ENCODE assay signal across 26 cellular contexts in the genomic region with DNA sequence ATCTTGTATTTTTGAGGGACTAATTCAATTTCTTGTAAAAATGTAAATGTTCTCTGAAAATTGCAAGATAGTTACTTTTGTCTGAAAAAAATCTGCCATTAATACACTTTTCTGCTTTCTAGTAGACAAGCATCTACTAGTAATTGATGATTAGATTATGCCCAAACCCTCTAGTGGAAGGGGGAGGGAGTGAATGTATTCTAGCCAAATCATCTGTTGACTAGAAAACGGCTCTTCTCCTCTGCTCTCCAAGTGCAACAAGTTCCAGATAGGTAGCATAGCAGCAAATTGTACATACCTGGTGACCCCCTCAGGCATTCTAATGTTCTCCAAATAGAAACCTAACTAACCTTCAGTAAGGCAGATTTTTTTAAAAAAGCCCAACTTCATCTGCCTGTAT. TPM values are rescaled to one million over a fixed set of nuclear protein-coding genes. Genes with fewer than 3 reads are reported as not detected.
DNase-seq lines count a peak whose midpoint lies in the region; FAIRE-seq and TF ChIP-seq lines count a peak whose summit lies in the region.
"Had no signal": no experiment of that assay in that cellular context is flagged by ENCODE, and none has a peak within 500 bp of the region (broad histone marks: within the 10 kb centered on the region; RNA-seq: fewer than 3 reads in every experiment).

No MANE protein-coding gene starts in this region.

- no peak for FAIRE-seq in HTR-8/SVneo (lab: Jason Lieb, UNC)
- FAIRE-seq: endothelial cell of umbilical vein, kidney, pancreas had no signal

- TF ChIP-seq CTCF in GM06990 (IDR thresholded peaks at IDR 0.05; ENCODE audit: insufficient read depth, low read length, poor library complexity, severe bottlenecking), result peak; percentile 9
- 0 out of 2 replicates have a peak, but pooled peaks have one; percentile 18 for TF ChIP-seq CTCF in PC-9 (conservative IDR thresholded peaks at IDR 0.05)
- TF ChIP-seq CTCF in glutamatergic neuron (IDR thresholded peaks at IDR 0.05; ENCODE audit: partially characterized antibody, unreplicated experiment), result peak; percentile 40
- TF ChIP-seq CTCF in vagina (IDR thresholded peaks at IDR 0.05), result no peak

- POLR2A ChIA-PET in PC-9 (lab: Charles Lee; ENCODE audit: unreplicated experiment), result no interaction called here

- DNase-seq in GM06990 (ENCODE audit: extremely low read depth, insufficient read length), result no peak
- peak; percentile 0 for DNase-seq in H7
- DNase-seq in PC-9, result no peak
- DNase-seq in glutamatergic neuron, result no peak
- DNase-seq in HTR-8/SVneo (ENCODE audit: insufficient read length, low spot score), result no peak
- DNase-seq in central memory CD4-positive, alpha-beta T cell, result no peak
- no peak for DNase-seq in NK-92 treated with Interleukin-12 subunit alpha and Interleukin-12 subunit beta, amount 100 ng/mL, for 24 hours (lab: John Stamatoyannopoulos, UW)
- no peak for DNase-seq in vagina (ENCODE audit: extremely low spot score in 2 of 2)
- DNase-seq: activated CD4-positive, alpha-beta T cell treated with anti-CD3 and anti-CD28 coated beads for 1 hour; activated CD8-positive, alpha-beta memory T cell treated with anti-CD3 and anti-CD28 coated beads for 24 hours; foreskin melanocyte; hypothalamus; KBM-7; kidney; NCI-H1105; NCI-H2171; NCI-H748 treated with DMSO at 0.1 percent for 48 hours; pancreas; stimulated activated CD4-positive, alpha-beta T cell treated with anti-CD3 and anti-CD28 coated beads, Interleukin-1b, Interleukin-23, amount 100 ng/mL, for 48 hours; SW 1271; transverse colon had no signal

- CTCF ChIA-PET in PC-9 (lab: Charles Lee), result no interaction called here

- no peak overlapping the region for H2AFZ ChIP-seq in PC-9

- H3K9me3 ChIP-seq in PC-9 (ENCODE audit: insufficient read depth, low read depth), result no peaks in the 10 kb centered on the region
- no peaks in the 10 kb centered on the region for H3K9me3 ChIP-seq in vagina
- H3K9me3 ChIP-seq: HAP-1, pancreas, transverse colon had no signal

- H3K36me3 ChIP-seq in GM06990 (ENCODE audit: control insufficient read depth, insufficient read depth, low read length) (peaks cover 1% of the 10 kb centered on the region), H7 (replicated peaks; ENCODE audit: control insufficient read depth, insufficient read depth, low read length) (peaks cover 3% of the 10 kb centered on the region), PC-9 (ENCODE audit: low read depth) (0 out of 2 replicates have a peak, but pooled peaks cover 8% of the 10 kb centered on the region), vagina (peaks cover 0 to 6% of the 10 kb centered on the region in 2 donors)
- H3K36me3 ChIP-seq: HAP-1 had no signal

- no peaks in the 10 kb centered on the region for H4K20me1 ChIP-seq in PC-9 (ENCODE audit: insufficient read depth)

- no peaks in the 10 kb centered on the region for H3K79me2 ChIP-seq in PC-9 (ENCODE audit: low read depth)

- no peak for TF ChIP-seq POLR2A in vagina (IDR thresholded peaks at IDR 0.05)

- H3K27me3 ChIP-seq in GM06990 (replicated peaks; ENCODE audit: control insufficient read depth, insufficient read depth, low read length) (no peaks in the 10 kb centered on the region), H7 (ENCODE audit: control insufficient read depth, insufficient read depth, low read length) (no peaks in the 10 kb centered on the region), PC-9 (ENCODE audit: insufficient read depth, low read depth) (no peaks in the 10 kb centered on the region), vagina (no peaks in the 10 kb centered on the region)
- H3K27me3 ChIP-seq: pancreas, transverse colon had no signal

- H3K4me3 ChIP-seq in GM06990 (replicated peaks; ENCODE audit: low read depth, low read length) (no peak overlapping the region), H7 (ENCODE audit: insufficient read depth, low read depth, low read length) (no peak overlapping the region), PC-9 (no peak overlapping the region), vagina (no peak overlapping the region)
- H3K4me3 ChIP-seq: HAP-1, pancreas, transverse colon had no signal

- H3K36me3 Mint-ChIP-seq in glutamatergic neuron (ENCODE audit: unreplicated experiment), result no peaks in the 10 kb centered on the region

- peaks cover 4% of the 10 kb centered on the region; the same call in 1 of the 2 replicates for H3F3A ChIP-seq in PC-9 (ENCODE audit: insufficient read depth, low read depth)

- no peaks in the 10 kb centered on the region for H3K27me3 Mint-ChIP-seq in glutamatergic neuron (ENCODE audit: unreplicated experiment)
- H3K27me3 Mint-ChIP-seq: dendritic cell treated with granulocyte-macrophage colony-stimulating factor and Interleukin-4, amounts not matched to agents 40 ng/mL and 50 ng/mL, for 4 days; stimulated activated naive CD8-positive, alpha-beta T cell treated with anti-CD3 and anti-CD28 coated beads, Interleukin-15, Interleukin-2, amounts not matched to agents 100 ng/mL and 50 ng/mL, for 24 hours had no signal

- no peak overlapping the region for H3K4me3 Mint-ChIP-seq in glutamatergic neuron (ENCODE audit: unreplicated experiment)
- H3K4me3 Mint-ChIP-seq: activated T-helper 1 cell treated with anti-CD3 and anti-CD28 coated beads, Interleukin-12 subunit alpha, Interleukin-12 subunit beta, Interleukin-2, Interleukin-4 antibody, amounts not matched to agents 30 ng/mL and 10 ng/mL and 1 ng/mL, durations not matched to agents 14 hours and 24 hours and 36 hours; dendritic cell treated with granulocyte-macrophage colony-stimulating factor and Interleukin-4, amounts not matched to agents 40 ng/mL and 50 ng/mL, for 4 days; stimulated activated naive CD8-positive, alpha-beta T cell treated with anti-CD3 and anti-CD28 coated beads, Interleukin-15, Interleukin-2, amounts not matched to agents 100 ng/mL and 50 ng/mL, for 24 hours had no signal

- no peaks in the 10 kb centered on the region for H3K9me2 ChIP-seq in PC-9 (ENCODE audit: insufficient read depth)

- H3K27ac Mint-ChIP-seq in glutamatergic neuron (ENCODE audit: unreplicated experiment), result no peak overlapping the region
- H3K27ac Mint-ChIP-seq: activated T-helper 1 cell treated with anti-CD3 and anti-CD28 coated beads, Interleukin-12 subunit alpha, Interleukin-12 subunit beta, Interleukin-2, Interleukin-4 antibody, amounts not matched to agents 30 ng/mL and 10 ng/mL and 1 ng/mL, durations not matched to agents 14 hours and 24 hours and 36 hours; dendritic cell treated with granulocyte-macrophage colony-stimulating factor and Interleukin-4, amounts not matched to agents 40 ng/mL and 50 ng/mL, for 4 days; stimulated activated naive CD8-positive, alpha-beta T cell treated with anti-CD3 and anti-CD28 coated beads, Interleukin-15, Interleukin-2, amounts not matched to agents 100 ng/mL and 50 ng/mL, for 24 hours had no signal

- no peaks in the 10 kb centered on the region for H3K4me1 ChIP-seq in PC-9 (replicated peaks; ENCODE audit: insufficient read depth)
- H3K4me1 ChIP-seq in vagina, result no peaks in the 10 kb centered on the region
- H3K4me1 ChIP-seq: HAP-1, pancreas, transverse colon had no signal

- no peaks in the 10 kb centered on the region for H3K9me3 Mint-ChIP-seq in glutamatergic neuron (ENCODE audit: unreplicated experiment)
- H3K9me3 Mint-ChIP-seq: activated T-helper 1 cell treated with anti-CD3 and anti-CD28 coated beads, Interleukin-12 subunit alpha, Interleukin-12 subunit beta, Interleukin-2, Interleukin-4 antibody, amounts not matched to agents 30 ng/mL and 10 ng/mL and 1 ng/mL, durations not matched to agents 14 hours and 24 hours and 36 hours; dendritic cell treated with granulocyte-macrophage colony-stimulating factor and Interleukin-4, amounts not matched to agents 40 ng/mL and 50 ng/mL, for 4 days; stimulated activated naive CD8-positive, alpha-beta T cell treated with anti-CD3 and anti-CD28 coated beads, Interleukin-15, Interleukin-2, amounts not matched to agents 100 ng/mL and 50 ng/mL, for 24 hours had no signal

- no TSS peak for BruUV-seq in PC-9 (replicated peaks; lab: Mats Ljungman, UMichigan)

- no peak overlapping the region for H3K4me2 ChIP-seq in PC-9

- intact Hi-C loops in PC-9 (cut with micrococcal nuclease; ENCODE audit: unreplicated experiment), result no loop called here
- intact Hi-C loops in vagina (cut with DNase I), result no loop called here

- H3K27ac ChIP-seq in PC-9 (no peak overlapping the region), vagina (no peak overlapping the region)
- H3K27ac ChIP-seq: pancreas, transverse colon had no signal

- H3K4me1 Mint-ChIP-seq in glutamatergic neuron (ENCODE audit: low read depth, unreplicated experiment), result peaks cover 3% of the 10 kb centered on the region

RNA-seq across cellular contexts. Expression of a gene that starts 58.6 kb away (rescaled TPM):
- total RNA-seq in H7 (2014; rRNA removed; shearing (Covaris generic)), result 16.2 and 18.0 TPM in 2 replicates
- total RNA-seq in PC-9 (2021) (19.6 and 20.1 TPM in 2 replicates), glutamatergic neuron (ENCODE audit: unreplicated experiment) (44.6 TPM), vagina (59.9 TPM)

RNA-seq across cellular contexts. Expression of a gene that starts 58.8 kb away (rescaled TPM):
- 16.2 and 16.4 TPM in 2 replicates for total RNA-seq in H7 (2014; rRNA removed; shearing (Covaris generic))
- 14.6 and 20.3 TPM in 2 replicates for total RNA-seq in PC-9 (2021)
- 10.2 TPM for total RNA-seq in glutamatergic neuron (ENCODE audit: unreplicated experiment)
- 34.4 TPM for total RNA-seq in vagina

Comparison
In these comparisons a context has a peak if more than half of its experiments do, and no peak if none do; other contexts are left out.
1. CTCF ChIP-seq: peak in GM06990 (single experiment), PC-9 (single experiment) and glutamatergic neuron (single experiment); none in vagina (0 of 3).